In the genomic region with DNA sequence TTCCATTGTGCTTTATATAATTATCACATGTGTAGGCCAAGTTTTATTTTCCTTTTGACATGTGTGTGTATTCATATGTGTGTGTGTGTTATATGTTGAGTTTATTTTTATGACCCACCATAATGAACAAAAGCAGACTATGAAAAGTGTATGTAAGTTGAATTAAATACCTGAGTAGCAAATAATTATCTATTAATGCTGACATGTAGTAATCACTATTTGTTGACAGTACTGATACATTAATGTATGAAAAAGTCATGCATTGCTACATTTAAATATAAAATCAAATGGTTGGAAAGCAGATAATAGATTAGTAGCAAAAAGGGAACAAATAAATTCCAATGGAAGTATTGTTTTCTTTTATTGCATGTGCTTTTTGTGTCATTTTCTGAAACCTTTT, we compare ENCODE assay signal across 27 cellular contexts.
"Had no signal": no experiment of that assay in that cellular context is flagged by ENCODE, and none has a peak within 500 bp of the region (broad histone marks: within the 10 kb centered on the region; RNA-seq: fewer than 3 reads in every experiment).

No MANE protein-coding gene starts in this region.

- FAIRE-seq: urothelium cell line had no signal

- H3K4me3 ChIP-seq: stomach, suprapubic skin, testis, thoracic aorta, thyroid gland, tibial artery, tibial nerve, transverse colon, upper lobe of left lung, upper lobe of right lung, uterus, vagina had no signal

- H3K36me3 ChIP-seq: stomach, suprapubic skin, thoracic aorta, thyroid gland, tibial artery, tibial nerve, transverse colon, upper lobe of left lung, upper lobe of right lung, uterus, vagina had no signal

- ATAC-seq: stimulated activated effector memory CD8-positive, alpha-beta T cell treated with anti-CD3 and anti-CD28 coated beads, Interleukin-12 subunit alpha, Interleukin-12 subunit beta, amount 100 ng/mL, for 72 hours; stimulated activated memory B cell treated with anti-CD40 and anti-IgM and Interleukin-4, amounts not matched to agents 10 μg/mL and 1 μg/mL and 100 μg/mL, for 72 hours; stimulated activated naive B cell treated with anti-CD40 and anti-IgM and Interleukin-4, amounts not matched to agents 10 μg/mL and 1 μg/mL and 100 μg/mL, for 72 hours; stimulated activated naive CD8-positive, alpha-beta T cell treated with anti-CD3 and anti-CD28 coated beads, Interleukin-15, amount 100 ng/mL, for 72 hours; stimulated activated naive CD8-positive, alpha-beta T cell treated with anti-CD3 and anti-CD28 coated beads, Interleukin-15, Interleukin-2, amounts not matched to agents 100 U/mL and 50 U/mL, for 24 hours; upper lobe of right lung had no signal

- H3K9me3 ChIP-seq: stomach, suprapubic skin, testis, thoracic aorta, thyroid gland, tibial artery, tibial nerve, transverse colon, upper lobe of left lung, upper lobe of right lung, uterus, vagina had no signal

- H3K4me1 ChIP-seq: stomach, suprapubic skin, testis, thyroid gland, tibial artery, tibial nerve, transverse colon, upper lobe of left lung, upper lobe of right lung, uterus, vagina had no signal

- DNase-seq: stimulated activated CD4-positive, alpha-beta T cell treated with anti-CD3 and anti-CD28 coated beads, Interleukin-2, amount 100 ng/mL, for 48 hours; stimulated activated CD4-positive, alpha-beta T cell treated with anti-CD3 and anti-CD28 coated beads, Interleukin-4, amount 100 ng/mL, for 1 hour; stimulated activated CD4-positive, alpha-beta T cell treated with anti-CD3 and anti-CD28 coated beads, Interleukin-4, amount 100 ng/mL, for 24 hours; stimulated activated CD4-positive, alpha-beta T cell treated with anti-CD3 and anti-CD28 coated beads, Interleukin-4, amount 100 ng/mL, for 4 hours; stimulated activated CD8-positive, alpha-beta memory T cell treated with anti-CD3 and anti-CD28 coated beads, Interleukin-4, amount 100 ng/mL, for 48 hours; stimulated activated naive B cell treated with anti-CD40 and anti-IgM and Interleukin-4, amounts not matched to agents 10 μg/mL and 1 μg/mL and 100 μg/mL, for 72 hours; stimulated activated naive CD4-positive, alpha-beta T cell; stimulated activated naive CD4-positive, alpha-beta T cell treated with Interleukin-2 at 50 U/mL for 16 hours; stimulated activated naive CD8-positive, alpha-beta T cell treated with anti-CD3 and anti-CD28 coated beads, Interleukin-15, amount 100 ng/mL, for 72 hours; stimulated activated naive CD8-positive, alpha-beta T cell treated with anti-CD3 and anti-CD28 coated beads, Interleukin-15, Interleukin-2, amounts not matched to agents 100 U/mL and 50 U/mL, for 24 hours; stomach; substantia nigra; testis; thyroid gland; tibial artery; transverse colon; trophoblast cell; upper lobe of left lung; upper lobe of right lung; uterus had no signal

- H3K27ac ChIP-seq: stomach, suprapubic skin, testis, thoracic aorta, thyroid gland, tibial artery, tibial nerve, transverse colon, upper lobe of left lung, upper lobe of right lung, uterus, vagina had no signal

- H3K27me3 ChIP-seq: stomach, suprapubic skin, testis, thyroid gland, tibial artery, tibial nerve, transverse colon, upper lobe of left lung, upper lobe of right lung, uterus, vagina had no signal
